Comparison of ENCODE assay signal across 13 cellular contexts in the genomic region with DNA sequence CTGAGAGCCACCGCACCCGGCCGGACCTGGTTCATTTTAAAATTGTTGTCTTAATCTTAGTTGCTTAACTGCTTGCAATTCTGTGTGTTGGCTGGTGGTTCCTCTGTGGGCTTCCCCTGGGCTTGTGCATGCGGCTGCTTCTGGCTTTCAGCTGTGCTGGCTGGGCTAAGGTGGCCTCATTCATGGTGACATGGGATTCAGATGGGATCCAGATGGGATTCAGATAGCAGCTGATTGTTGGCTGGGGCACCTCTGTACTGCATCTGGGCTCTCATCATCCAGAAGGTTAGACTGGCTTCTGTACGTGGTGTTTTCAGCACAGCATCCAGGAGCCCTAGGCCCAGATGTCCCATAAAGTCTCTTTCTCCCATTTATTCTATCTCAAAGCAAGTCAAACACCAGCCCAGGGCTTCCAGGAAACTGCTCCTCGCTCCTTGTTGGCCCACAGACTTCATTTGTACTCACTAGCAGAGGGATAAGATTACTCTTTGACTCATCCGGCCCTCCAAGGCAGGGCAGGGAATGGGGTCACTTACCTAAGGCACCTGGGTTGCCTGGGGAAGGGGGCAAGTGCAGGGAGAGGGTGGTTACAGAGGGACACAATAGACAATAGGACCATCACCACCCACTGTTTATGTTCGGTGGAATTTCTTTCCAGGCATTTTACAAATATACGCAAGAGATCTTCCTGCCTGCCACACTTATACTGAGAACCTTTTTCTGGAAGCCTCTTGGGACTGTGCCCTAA. TPM values are rescaled to one million over a fixed set of nuclear protein-coding genes. Genes with fewer than 3 reads are reported as not detected.
DNase-seq lines count a peak whose midpoint lies in the region; ATAC-seq and TF ChIP-seq lines count a peak whose summit lies in the region.
"Had no signal": no experiment of that assay in that cellular context is flagged by ENCODE, and none has a peak within 500 bp of the region (broad histone marks: within the 10 kb centered on the region; RNA-seq: fewer than 3 reads in every experiment).

No MANE protein-coding gene starts in this region.

- H3F3A ChIP-seq in smooth muscle cell (ENCODE audit: low read depth) = peaks cover 32% of the 10 kb centered on the region

- 37% methylated on average over 9 of the region's 9 CpGs for WGBS in smooth muscle cell (ENCODE audit: low lambda C conversion rate)

- intact Hi-C loops in HCT116 (cut with micrococcal nuclease) (no loop called here), left ventricle myocardium inferior (cut with micrococcal nuclease) (no loop called here)

- H3K4me1 ChIP-seq in HCT116 (ENCODE audit: control insufficient read depth in 1 of 2, insufficient read depth in 2 of 2, low read length in 2 of 2) (peaks cover 40 to 59% of the 10 kb centered on the region in 2 experiments), left ventricle myocardium inferior (peaks cover 33% of the 10 kb centered on the region), smooth muscle cell (ENCODE audit: low read depth) (peaks cover 11% of the 10 kb centered on the region)

- POLR2A ChIA-PET in HCT116 (lab: Charles Lee) = no interaction called here

- no peaks in the 10 kb centered on the region for H3K9me2 ChIP-seq in HCT116 (ENCODE audit: insufficient read depth)

- H3K27ac ChIP-seq in HCT116 (ENCODE audit: low read depth, low read length) = peak overlapping the region; percentile 61
- H3K27ac ChIP-seq in left ventricle myocardium inferior (replicated peaks) = peak overlapping the region; percentile 74
- H3K27ac ChIP-seq in smooth muscle cell (ENCODE audit: low read depth) = peak overlapping the region; percentile 71
- H3K27ac ChIP-seq: HL-60, WERI-Rb-1 had no signal

- peak overlapping the region; percentile 54 for H3K9ac ChIP-seq in HCT116 (ENCODE audit: low read length)
- H3K9ac ChIP-seq in smooth muscle cell (ENCODE audit: low read depth) = no peak overlapping the region

- no peak for TF ChIP-seq CTCF in HCT116 (IDR thresholded peaks at IDR 0.05 in 2 of 3, conservative IDR thresholded peaks at IDR 0.05 in 1 of 3; ENCODE audit: borderline replicate concordance in 1 of 3, insufficient read depth in 1 of 3, low read depth in 2 of 3, low read length in 2 of 3)
- TF ChIP-seq CTCF in left ventricle myocardium inferior (IDR thresholded peaks at IDR 0.05; ENCODE audit: borderline replicate concordance) = no peak
- no peak for TF ChIP-seq CTCF in smooth muscle cell (IDR thresholded peaks at IDR 0.05; ENCODE audit: borderline replicate concordance, insufficient read depth, poor library complexity, severe bottlenecking)
- no peak for TF ChIP-seq CTCF in GM20000 (IDR thresholded peaks at IDR 0.05; ENCODE audit: extremely low read depth, missing control alignments)

- no TSS peak for BruUV-seq in HCT116 (replicated peaks; lab: Mats Ljungman, UMichigan)

- peak overlapping the region; percentile 58 for H2AFZ ChIP-seq in HCT116 (ENCODE audit: low read depth, low read length, poor library complexity, severe bottlenecking)
- peak overlapping the region; percentile 45 for H2AFZ ChIP-seq in smooth muscle cell (ENCODE audit: low read depth)

- DNase-seq in HCT116 (ENCODE audit: low read depth, low spot score) (no peak), T1000 (lab: John Stamatoyannopoulos, UW) (peak; percentile 17), left ventricle myocardium inferior (peak; percentile 59), smooth muscle cell (lab: John Stamatoyannopoulos, UW; ENCODE audit: unreplicated experiment) (no peak), NOMO-1 treated with DMSO at 0.1 percent for 48 hours (lab: John Stamatoyannopoulos, UW; ENCODE audit: unreplicated experiment) (no peak), GM20000 (ENCODE audit: low spot score) (no peak), NCI-H524 (lab: John Stamatoyannopoulos, UW) (no peak)
- DNase-seq: activated naive CD8-positive, alpha-beta T cell treated with anti-CD3 and anti-CD28 coated beads for 36 hours; foreskin melanocyte; NCI-H2107; WERI-Rb-1 had no signal

- peak overlapping the region; percentile 85 for H3K4me2 ChIP-seq in HCT116 (ENCODE audit: low read length)
- peak overlapping the region; percentile 31 for H3K4me2 ChIP-seq in smooth muscle cell

- RAD21 ChIA-PET in HCT116 (lab: Charles Lee; ENCODE audit: low non-redundant PET in 1 of 2, low total read pairs in 2 of 2, uncharacterized antibody in 2 of 2, unreplicated experiment in 2 of 2) = no interaction called here

- H3K4me3 ChIP-seq in HCT116 (replicated peaks in 1 of 2; ENCODE audit: low read depth in 1 of 2, low read length in 2 of 2) = no peak overlapping the region
- H3K4me3 ChIP-seq in left ventricle myocardium inferior = no peak overlapping the region
- no peak overlapping the region for H3K4me3 ChIP-seq in smooth muscle cell

- H3K79me2 ChIP-seq in HCT116 (ENCODE audit: insufficient read depth, low read length) = no peaks in the 10 kb centered on the region
- no peaks in the 10 kb centered on the region for H3K79me2 ChIP-seq in smooth muscle cell (ENCODE audit: low read depth)

- TF ChIP-seq RAD21 in HCT116 (IDR thresholded peaks at IDR 0.05; ENCODE audit: low read depth) = no peak

- ATAC-seq in HCT116 (no peak), HG03135 (IDR thresholded peaks at IDR 0.05; ENCODE audit: unreplicated experiment) (no peak)

- H3K9me3 ChIP-seq in HCT116 (ENCODE audit: control insufficient read depth in 1 of 2, insufficient read depth in 1 of 2, low read depth in 1 of 2, low read length in 2 of 2) = no peaks in the 10 kb centered on the region
- no peaks in the 10 kb centered on the region for H3K9me3 ChIP-seq in left ventricle myocardium inferior (replicated peaks)
- no peaks in the 10 kb centered on the region for H3K9me3 ChIP-seq in smooth muscle cell (replicated peaks; ENCODE audit: low read depth)

- no peak for TF ChIP-seq POLR2A in HCT116 (IDR thresholded peaks at IDR 0.05; ENCODE audit: borderline replicate concordance, extremely low read depth, insufficient read depth, insufficient read length)

- H3K27me3 ChIP-seq in HCT116 (ENCODE audit: insufficient read depth, low read length) (no peaks in the 10 kb centered on the region), left ventricle myocardium inferior (ENCODE audit: low read depth) (no peaks in the 10 kb centered on the region), smooth muscle cell (ENCODE audit: low read depth) (no peaks in the 10 kb centered on the region)

- no peaks in the 10 kb centered on the region for H4K20me1 ChIP-seq in HCT116 (ENCODE audit: insufficient read depth)
- no peaks in the 10 kb centered on the region for H4K20me1 ChIP-seq in smooth muscle cell (ENCODE audit: low read depth)

- CTCF ChIA-PET in HCT116 (lab: Charles Lee) = no interaction called here

- no peaks in the 10 kb centered on the region for H3K36me3 ChIP-seq in HCT116 (ENCODE audit: control insufficient read depth in 1 of 2, insufficient read depth in 2 of 2, low read length in 2 of 2)
- H3K36me3 ChIP-seq in left ventricle myocardium inferior = no peaks in the 10 kb centered on the region
- no peaks in the 10 kb centered on the region for H3K36me3 ChIP-seq in smooth muscle cell (ENCODE audit: low read depth)
- H3K36me3 ChIP-seq: WERI-Rb-1 had no signal

TF ChIP-seq in HCT116, 20 proteins besides CTCF, POLR2A, EP300 and RAD21 (continues in another document):
- TF ChIP-seq ZNF274 (IDR thresholded peaks at IDR 0.05; ENCODE audit: low read depth, low read length) = no peak
- TF ChIP-seq EZH2phosphoT487 (IDR thresholded peaks at IDR 0.05; ENCODE audit: borderline replicate concordance) = no peak
- TF ChIP-seq, protein P1, sequence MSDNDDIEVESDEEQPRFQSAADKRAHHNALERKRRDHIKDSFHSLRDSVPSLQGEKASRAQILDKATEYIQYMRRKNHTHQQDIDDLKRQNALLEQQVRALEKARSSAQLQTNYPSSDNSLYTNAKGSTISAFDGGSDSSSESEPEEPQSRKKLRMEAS (IDR thresholded peaks at IDR 0.05) = no peak
- TF ChIP-seq CEBPB (IDR thresholded peaks at IDR 0.05; ENCODE audit: low read depth) = no peak
- no peak for TF ChIP-seq YY1 (IDR thresholded peaks at IDR 0.05; ENCODE audit: extremely low read depth, insufficient replicate concordance, low read depth, low read length)
- TF ChIP-seq REST (IDR thresholded peaks at IDR 0.05; ENCODE audit: low read depth) = no peak
- no peak for TF ChIP-seq SIN3A (IDR thresholded peaks at IDR 0.05; ENCODE audit: low read depth)

RNA-seq across cellular contexts. Expression of gene PEDS1, which starts 10.2 kb away (rescaled TPM):
- total RNA-seq in HCT116 (2021; ENCODE audit: unreplicated experiment) (31.9 TPM), left ventricle myocardium inferior (17.3 TPM), smooth muscle cell (36.6 and 45.8 TPM in 2 replicates)
- polyA plus RNA-seq in HCT116 (2012) = 43.0 and 49.4 TPM in 2 replicates
- 47.4 and 64.3 TPM in 2 replicates for polyA plus RNA-seq in smooth muscle cell

RNA-seq across cellular contexts. Expression of gene CEBPB, which starts 26.9 kb away (rescaled TPM):
- 113 TPM for total RNA-seq in HCT116 (2021; ENCODE audit: unreplicated experiment)
- polyA plus RNA-seq in HCT116 (2012) = 49.1 and 50.9 TPM in 2 replicates
- total RNA-seq in left ventricle myocardium inferior = 54.0 TPM
- 32.0 and 38.0 TPM in 2 replicates for total RNA-seq in smooth muscle cell
- 112 and 117 TPM in 2 replicates for polyA plus RNA-seq in smooth muscle cell

RNA-seq across cellular contexts. Expression of gene UBE2V1, which starts 50.8 kb away (rescaled TPM):
- total RNA-seq in HCT116 (2021; ENCODE audit: unreplicated experiment) (114 TPM), left ventricle myocardium inferior (77.1 TPM), smooth muscle cell (94.1 and 94.8 TPM in 2 replicates)
- polyA plus RNA-seq in HCT116 (2012) = 69.3 and 94.4 TPM in 2 replicates
- polyA plus RNA-seq in smooth muscle cell = 128 and 141 TPM in 2 replicates

Comparison
In these comparisons a context has a peak if more than half of its experiments do, and no peak if none do; other contexts are left out.
1. DNase-seq: peak in T1000 (single experiment) and left ventricle myocardium inferior (single experiment); none in HCT116 (single experiment), smooth muscle cell (single experiment), NOMO-1 treated with DMSO at 0.1 percent for 48 hours (single experiment), GM20000 (single experiment) and NCI-H524 (0 of 2).
2. Peak in every context shown above with its lines, with median percentiles within 50 percentile points of each other: H3K27ac ChIP-seq.